12 cellular contexts compared by ENCODE assay signal in genomic region chr3:107367353-107367752, GRCh38. TPM values are rescaled to one million over a fixed set of nuclear protein-coding genes. Genes with fewer than 3 reads are reported as not detected.
A peak's percentile ranks its signal among the peaks of the same experiment; 100 is the strongest.
DNase-seq lines count a peak whose midpoint lies in the region; ATAC-seq and TF ChIP-seq lines count a peak whose summit lies in the region.
"Had no signal": no experiment of that assay in that cellular context is flagged by ENCODE, and none has a peak within 500 bp of the region (broad histone marks: within the 10 kb centered on the region; RNA-seq: fewer than 3 reads in every experiment).

No MANE protein-coding gene starts in this region.

- H3K9me3 ChIP-seq in DND-41 (ENCODE audit: insufficient read depth, low read length, severe bottlenecking) (no peaks in the 10 kb centered on the region), left lung (no peaks in the 10 kb centered on the region), esophagus squamous epithelium (no peaks in the 10 kb centered on the region), esophagus muscularis mucosa (no peaks in the 10 kb centered on the region)

- H2AFZ ChIP-seq in DND-41 (ENCODE audit: low read depth, low read length): peak overlapping the region; percentile 63
- H2AFZ ChIP-seq: parathyroid adenoma had no signal

- no peaks in the 10 kb centered on the region for H3K79me2 ChIP-seq in DND-41 (ENCODE audit: insufficient read depth, low read length)
- H3K79me2 ChIP-seq: parathyroid adenoma had no signal

- POLR2A ChIA-PET in naive thymus-derived CD8-positive, alpha-beta T cell (lab: Charles Lee): no interaction called here

- H3K4me1 Mint-ChIP-seq in naive thymus-derived CD8-positive, alpha-beta T cell: no peaks in the 10 kb centered on the region
- H3K4me1 Mint-ChIP-seq: stimulated activated memory B cell treated with anti-CD40 and anti-IgM and Interleukin-4, amounts not matched to agents 10 μg/mL and 1 μg/mL and 100 μg/mL, for 72 hours had no signal

- peaks cover 12% of the 10 kb centered on the region for H3K4me1 ChIP-seq in DND-41 (ENCODE audit: insufficient read depth, low read length)
- no peaks in the 10 kb centered on the region for H3K4me1 ChIP-seq in left lung
- peaks cover 0 to 8% (median 0%) of the 10 kb centered on the region in 3 donors for H3K4me1 ChIP-seq in esophagus squamous epithelium
- no peaks in the 10 kb centered on the region for H3K4me1 ChIP-seq in esophagus muscularis mucosa
- H3K4me1 ChIP-seq: parathyroid adenoma had no signal

- H3K4me2 ChIP-seq in DND-41 (ENCODE audit: insufficient read depth, low read length): peak overlapping the region; percentile 8; the same call in 1 of the 2 replicates

- no peaks in the 10 kb centered on the region for H4K20me1 ChIP-seq in DND-41 (ENCODE audit: insufficient read depth, low read length)

- H3K27me3 ChIP-seq in DND-41 (ENCODE audit: insufficient read depth, low read length, poor library complexity) (no peaks in the 10 kb centered on the region), left lung (no peaks in the 10 kb centered on the region), esophagus squamous epithelium (no peaks in the 10 kb centered on the region), esophagus muscularis mucosa (no peaks in the 10 kb centered on the region)

- WGBS in esophagus squamous epithelium, 2 donors: 40 to 55% methylated on average over 5 of the region's 5 CpGs
- WGBS in esophagus muscularis mucosa: 77% methylated on average over 5 of the region's 5 CpGs

- H3K36me3 ChIP-seq in DND-41 (ENCODE audit: insufficient read depth, low read length) (no peaks in the 10 kb centered on the region), left lung (no peaks in the 10 kb centered on the region), esophagus squamous epithelium (no peaks in the 10 kb centered on the region), esophagus muscularis mucosa (no peaks in the 10 kb centered on the region)

- DNase-seq in DND-41: peak; percentile 52
- peak; percentile 20 for DNase-seq in KG1 (lab: John Stamatoyannopoulos, UW)
- DNase-seq in amniotic epithelial cell (ENCODE audit: low read depth): peak; percentile 75
- no peak for DNase-seq in left lung
- no peak for DNase-seq in NCI-H526 (lab: John Stamatoyannopoulos, UW)
- no peak for DNase-seq in esophagus squamous epithelium (lab: John Stamatoyannopoulos, UW)
- no peak for DNase-seq in esophagus muscularis mucosa (ENCODE audit: extremely low spot score)
- no peak for DNase-seq in naive thymus-derived CD8-positive, alpha-beta T cell
- DNase-seq: NCI-H748 treated with DMSO at 0.1 percent for 48 hours had no signal

- no peak overlapping the region for H3K27ac Mint-ChIP-seq in naive thymus-derived CD8-positive, alpha-beta T cell
- H3K27ac Mint-ChIP-seq: stimulated activated memory B cell treated with anti-CD40 and anti-IgM and Interleukin-4, amounts not matched to agents 10 μg/mL and 1 μg/mL and 100 μg/mL, for 72 hours had no signal

- TF ChIP-seq CTCF in DND-41 (IDR thresholded peaks at IDR 0.05; ENCODE audit: borderline replicate concordance, extremely low read depth, low read length, poor library complexity, severe bottlenecking) (no peak), left lung (IDR thresholded peaks at IDR 0.05) (no peak), esophagus squamous epithelium (IDR thresholded peaks at IDR 0.05) (no peak), esophagus muscularis mucosa (IDR thresholded peaks at IDR 0.05) (no peak)

- peaks cover 6 to 14% (median 7%) of the 10 kb centered on the region in 5 donors for H3K27me3 Mint-ChIP-seq in naive thymus-derived CD8-positive, alpha-beta T cell
- H3K27me3 Mint-ChIP-seq: stimulated activated memory B cell treated with anti-CD40 and anti-IgM and Interleukin-4, amounts not matched to agents 10 μg/mL and 1 μg/mL and 100 μg/mL, for 72 hours had no signal

- TF ChIP-seq EP300 in esophagus muscularis mucosa (IDR thresholded peaks at IDR 0.05): no peak

- peak; percentile 67; the same call in 1 of the 3 replicates for ATAC-seq in DND-41 (ENCODE audit: insufficient read depth, low read depth)
- peak; percentile 25 for ATAC-seq in left lung
- ATAC-seq in naive thymus-derived CD8-positive, alpha-beta T cell: no peak
- ATAC-seq: stimulated activated memory B cell treated with anti-CD40 and anti-IgM and Interleukin-4, amounts not matched to agents 10 μg/mL and 1 μg/mL and 100 μg/mL, for 72 hours had no signal

- no peak overlapping the region for H3K9ac ChIP-seq in DND-41 (ENCODE audit: low read depth, low read length)
- H3K9ac ChIP-seq: parathyroid adenoma had no signal

- H3K4me3 ChIP-seq in DND-41 (ENCODE audit: low read depth in 1 of 2, low read length in 2 of 2) (no peak overlapping the region), left lung (no peak overlapping the region), esophagus squamous epithelium (no peak overlapping the region), esophagus muscularis mucosa (no peak overlapping the region)

- H3K27ac ChIP-seq in DND-41 (ENCODE audit: low read length): peak overlapping the region; percentile 5; the same call in 1 of the 2 replicates
- H3K27ac ChIP-seq in left lung: no peak overlapping the region
- no peak overlapping the region for H3K27ac ChIP-seq in esophagus squamous epithelium
- no peak overlapping the region for H3K27ac ChIP-seq in esophagus muscularis mucosa (replicated peaks in 1 of 4)
- H3K27ac ChIP-seq: parathyroid adenoma had no signal

- no peak for TF ChIP-seq POLR2A in esophagus squamous epithelium (IDR thresholded peaks at IDR 0.05)
- TF ChIP-seq POLR2A in esophagus muscularis mucosa (IDR thresholded peaks at IDR 0.05; ENCODE audit: low read depth): no peak

- no peaks in the 10 kb centered on the region for H3K9me3 Mint-ChIP-seq in naive thymus-derived CD8-positive, alpha-beta T cell

- H3K36me3 Mint-ChIP-seq in naive thymus-derived CD8-positive, alpha-beta T cell: no peaks in the 10 kb centered on the region
- H3K36me3 Mint-ChIP-seq: stimulated activated memory B cell treated with anti-CD40 and anti-IgM and Interleukin-4, amounts not matched to agents 10 μg/mL and 1 μg/mL and 100 μg/mL, for 72 hours had no signal

- intact Hi-C loops in left lung (cut with DNase I): no loop called here
- intact Hi-C loops in esophagus squamous epithelium (cut with DNase I): no loop called here
- intact Hi-C loops in esophagus muscularis mucosa (cut with DNase I): no loop called here

- no peak overlapping the region for H3K4me3 Mint-ChIP-seq in naive thymus-derived CD8-positive, alpha-beta T cell
- H3K4me3 Mint-ChIP-seq: stimulated activated memory B cell treated with anti-CD40 and anti-IgM and Interleukin-4, amounts not matched to agents 10 μg/mL and 1 μg/mL and 100 μg/mL, for 72 hours had no signal

RNA-seq across cellular contexts. Expression of gene CCDC54, which starts 9.9 kb away (rescaled TPM):
- not detected for total RNA-seq in left lung
- total RNA-seq in esophagus squamous epithelium: not detected
- total RNA-seq in esophagus muscularis mucosa: not detected
- total RNA-seq in naive thymus-derived CD8-positive, alpha-beta T cell: not detected
- not detected for polyA plus RNA-seq in naive thymus-derived CD8-positive, alpha-beta T cell
- polyA plus RNA-seq: esophagus had no signal

Comparison
In these comparisons a context has a peak if more than half of its experiments do, and no peak if none do; other contexts are left out.
1. ATAC-seq: peak in DND-41 (single experiment) and left lung (single experiment); none in naive thymus-derived CD8-positive, alpha-beta T cell (0 of 2).
2. DNase-seq: peak in DND-41 (single experiment), KG1 (single experiment) and amniotic epithelial cell (single experiment); none in left lung (0 of 2), NCI-H526 (0 of 2), esophagus squamous epithelium (single experiment), esophagus muscularis mucosa (single experiment) and naive thymus-derived CD8-positive, alpha-beta T cell (0 of 10).